In genomic region chr1:202143768-202144509, GRCh38 we compare ENCODE assay signal across 8 cellular contexts. TPM values are rescaled to one million over a fixed set of nuclear protein-coding genes. Genes with fewer than 3 reads are reported as not detected.
DNase-seq lines count a peak whose midpoint lies in the region; ATAC-seq and TF ChIP-seq lines count a peak whose summit lies in the region.

No MANE protein-coding gene starts in this region.

- H3K27me3 ChIP-seq in foreskin keratinocyte (no peaks in the 10 kb centered on the region), neutrophil (no peaks in the 10 kb centered on the region)

- H3K9me3 ChIP-seq in neutrophil = no peaks in the 10 kb centered on the region

- H3K4me3 Mint-ChIP-seq in activated CD8-positive, alpha-beta memory T cell treated with anti-CD3 and anti-CD28 coated beads, Interleukin-2, amount 10 ng/mL, durations not matched to agents 7 days and 5 days = peak overlapping the region; percentile 85

- peaks cover 28% of the 10 kb centered on the region for H3K36me3 ChIP-seq in neutrophil

- H3K4me1 Mint-ChIP-seq in activated CD8-positive, alpha-beta memory T cell treated with anti-CD3 and anti-CD28 coated beads, Interleukin-2, amount 10 ng/mL, durations not matched to agents 7 days and 5 days = peaks cover 41% of the 10 kb centered on the region

- peak overlapping the region; percentile 88 to 100 for H3K4me3 ChIP-seq in neutrophil (ENCODE audit: low read depth in 1 of 2, low read length in 1 of 2)

- peak overlapping the region; percentile 89 for H3K27ac Mint-ChIP-seq in activated CD8-positive, alpha-beta memory T cell treated with anti-CD3 and anti-CD28 coated beads, Interleukin-2, amount 10 ng/mL, durations not matched to agents 7 days and 5 days

- CTCF ChIA-PET in activated CD8-positive, alpha-beta memory T cell treated with anti-CD3 and anti-CD28 coated beads, Interleukin-2, amount 10 ng/mL, durations not matched to agents 7 days and 5 days (lab: Charles Lee) = interaction anchor here (0.7 to 4.4 kb wide), 11 partner anchors 9 to 171 kb away, joined by 3 to 30 read pairs (median 6); partner anchors contain the start of genes LGR6 and PTPN7

- peak overlapping the region; percentile 76 for H3K27ac ChIP-seq in foreskin keratinocyte
- peak overlapping the region; percentile 90 for H3K27ac ChIP-seq in neutrophil

- TF ChIP-seq CTCF in foreskin keratinocyte (conservative IDR thresholded peaks at IDR 0.05) (no peak), neutrophil (IDR thresholded peaks at IDR 0.05) (no peak)

- DNase-seq in ELR (ENCODE audit: low read depth) (peak; percentile 35), HuH-7.5 (ENCODE audit: low spot score) (peak; percentile 36), foreskin keratinocyte (no peak), DMS114 treated with DMSO at 0.1 percent for 48 hours (lab: John Stamatoyannopoulos, UW; ENCODE audit: unreplicated experiment) (no peak)
- peak; percentile 60 for DNase-seq in activated CD8-positive, alpha-beta memory T cell treated with anti-CD3 and anti-CD28 coated beads, Interleukin-2, amount 10 ng/mL, durations not matched to agents 7 days and 5 days
- no peak for DNase-seq in effector CD8-positive, alpha-beta T cell (lab: John Stamatoyannopoulos, UW)

- H3K9me3 Mint-ChIP-seq in activated CD8-positive, alpha-beta memory T cell treated with anti-CD3 and anti-CD28 coated beads, Interleukin-2, amount 10 ng/mL, durations not matched to agents 7 days and 5 days (ENCODE audit: low read depth) = no peaks in the 10 kb centered on the region

- ATAC-seq in GM21367 (IDR thresholded peaks at IDR 0.05; ENCODE audit: unreplicated experiment) = peak; percentile 36
- ATAC-seq in activated CD8-positive, alpha-beta memory T cell treated with anti-CD3 and anti-CD28 coated beads, Interleukin-2, amount 10 ng/mL, durations not matched to agents 7 days and 5 days = peak; percentile 55
- peak; percentile 48 for ATAC-seq in foreskin keratinocyte

- H3K36me3 Mint-ChIP-seq in activated CD8-positive, alpha-beta memory T cell treated with anti-CD3 and anti-CD28 coated beads, Interleukin-2, amount 10 ng/mL, durations not matched to agents 7 days and 5 days = peaks cover 13% of the 10 kb centered on the region

- H3K4me1 ChIP-seq in foreskin keratinocyte (peaks cover 6% of the 10 kb centered on the region), neutrophil (ENCODE audit: control insufficient read depth in 1 of 2, insufficient read depth in 1 of 2, low read depth in 1 of 2, low read length in 1 of 2) (peaks cover 28 to 31% of the 10 kb centered on the region in 2 experiments)

- no peaks in the 10 kb centered on the region for H3K27me3 Mint-ChIP-seq in activated CD8-positive, alpha-beta memory T cell treated with anti-CD3 and anti-CD28 coated beads, Interleukin-2, amount 10 ng/mL, durations not matched to agents 7 days and 5 days

RNA-seq across cellular contexts. Expression of gene ARL8A, which starts 0.6 kb away (rescaled TPM):
- 10 to 100 TPM; 50.0 to 68.9 TPM for total RNA-seq in activated CD8-positive, alpha-beta memory T cell treated with anti-CD3 and anti-CD28 coated beads, Interleukin-2, amount 10 ng/mL, durations not matched to agents 7 days and 5 days
- 21.9 and 26.0 TPM in 2 replicates for total RNA-seq in foreskin keratinocyte
- 28.7 and 28.8 TPM in 2 replicates for polyA plus RNA-seq in foreskin keratinocyte

RNA-seq across cellular contexts. Expression of gene PTPN7, which starts 16.5 kb away (rescaled TPM):
- total RNA-seq in activated CD8-positive, alpha-beta memory T cell treated with anti-CD3 and anti-CD28 coated beads, Interleukin-2, amount 10 ng/mL, durations not matched to agents 7 days and 5 days = 100 to 1,000 TPM; 228 to 410 TPM
- total RNA-seq in foreskin keratinocyte = not detected in 2 replicates
- polyA plus RNA-seq in foreskin keratinocyte = not detected in 2 replicates

RNA-seq across cellular contexts. Expression of gene GPR37L1, which starts 21.2 kb away (rescaled TPM):
- total RNA-seq in activated CD8-positive, alpha-beta memory T cell treated with anti-CD3 and anti-CD28 coated beads, Interleukin-2, amount 10 ng/mL, durations not matched to agents 7 days and 5 days = not detected
- 0.03 TPM in 1 of 2 replicates, not detected in the other for total RNA-seq in foreskin keratinocyte
- polyA plus RNA-seq in foreskin keratinocyte = 0.01 and 0.02 TPM in 2 replicates

RNA-seq across cellular contexts. Expression of gene LGR6, which starts 49.7 kb away (rescaled TPM):
- total RNA-seq in activated CD8-positive, alpha-beta memory T cell treated with anti-CD3 and anti-CD28 coated beads, Interleukin-2, amount 10 ng/mL, durations not matched to agents 7 days and 5 days = under 1 TPM in 1 of 2 experiments, not detected in 1; 0.26 TPM
- total RNA-seq in foreskin keratinocyte = 0.21 and 0.78 TPM in 2 replicates
- polyA plus RNA-seq in foreskin keratinocyte = 0.31 and 0.39 TPM in 2 replicates

Comparison
In these comparisons a context has a peak if more than half of its experiments do, and no peak if none do; other contexts are left out.
1. DNase-seq: peak in ELR (single experiment), HuH-7.5 (single experiment) and activated CD8-positive, alpha-beta memory T cell treated with anti-CD3 and anti-CD28 coated beads, Interleukin-2, amount 10 ng/mL, durations not matched to agents 7 days and 5 days (single experiment); none in foreskin keratinocyte (0 of 2), DMS114 treated with DMSO at 0.1 percent for 48 hours (single experiment) and effector CD8-positive, alpha-beta T cell (single experiment).
2. RNA of gene PTPN7, which starts 16.5 kb away (total RNA-seq): 228 to 410 TPM in activated CD8-positive, alpha-beta memory T cell treated with anti-CD3 and anti-CD28 coated beads, Interleukin-2, amount 10 ng/mL, durations not matched to agents 7 days and 5 days; not detected in foreskin keratinocyte; every median in the first group is over 100 times any median in the second.
3. Peak in every context shown above with its lines, with median percentiles within 50 percentile points of each other: ATAC-seq.